In the genomic region with DNA sequence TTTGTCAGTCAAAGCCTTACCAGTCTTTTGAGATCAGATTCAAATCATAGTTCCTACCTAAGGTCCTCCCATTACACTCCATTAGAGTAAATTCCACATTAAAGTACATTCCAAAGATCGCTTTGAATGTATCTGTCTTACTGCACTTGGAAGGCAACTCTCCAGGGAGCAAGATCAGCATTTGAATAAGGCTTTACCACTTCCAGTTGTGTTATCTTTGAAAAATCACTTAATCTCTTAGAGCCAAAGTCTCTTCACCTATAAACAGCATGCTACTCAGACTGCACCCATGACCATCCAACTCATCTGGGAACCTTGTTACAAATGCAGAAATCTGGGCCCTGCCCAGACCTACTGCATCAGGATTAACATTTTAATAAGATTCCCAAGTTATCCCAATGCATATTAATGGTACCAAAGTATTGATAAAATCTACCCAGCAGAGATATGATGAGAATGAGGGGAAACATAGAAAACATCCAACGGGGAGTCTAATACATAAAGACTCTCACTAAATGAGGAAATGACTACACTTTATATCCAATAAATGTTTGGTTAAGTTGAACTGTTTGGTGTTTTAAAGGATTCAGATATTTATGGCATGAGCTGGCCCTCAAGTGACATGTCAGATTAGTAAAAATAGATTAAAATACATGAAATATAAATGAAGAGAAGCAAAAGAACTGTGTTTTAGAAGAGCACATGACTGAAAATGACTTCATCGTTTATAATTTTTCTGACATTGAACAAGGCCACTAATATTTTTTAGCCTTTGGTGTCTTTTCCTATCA, we compare ENCODE assay signal across 12 cellular contexts.
DNase-seq lines count a peak whose midpoint lies in the region; ATAC-seq and TF ChIP-seq lines count a peak whose summit lies in the region.
"Had no signal": no experiment of that assay in that cellular context is flagged by ENCODE, and none has a peak within 500 bp of the region (broad histone marks: within the 10 kb centered on the region; RNA-seq: fewer than 3 reads in every experiment).

No MANE protein-coding gene starts in this region.

- H3K4me3 Mint-ChIP-seq in activated T-helper 17 cell treated with anti-CD3 and anti-CD28 coated beads, Interleukin-2, amount 50 U/mL, for 72 hours, result peak overlapping the region; percentile 42
- H3K4me3 Mint-ChIP-seq in stimulated activated effector memory CD8-positive, alpha-beta T cell treated with anti-CD3 and anti-CD28 coated beads, Interleukin-12 subunit alpha, Interleukin-12 subunit beta, amount 100 ng/mL, for 72 hours, result peak overlapping the region; percentile 6
- H3K4me3 Mint-ChIP-seq: activated naive CD4-positive, alpha-beta T cell treated with anti-CD3 and anti-CD28 coated beads for 36 hours; effector memory CD8-positive, alpha-beta T cell had no signal

- H3K9me3 Mint-ChIP-seq in activated T-helper 17 cell treated with anti-CD3 and anti-CD28 coated beads, Interleukin-2, amount 50 U/mL, for 72 hours, result no peaks in the 10 kb centered on the region
- H3K9me3 Mint-ChIP-seq in stimulated activated effector memory CD8-positive, alpha-beta T cell treated with anti-CD3 and anti-CD28 coated beads, Interleukin-12 subunit alpha, Interleukin-12 subunit beta, amount 100 ng/mL, for 72 hours, result no peaks in the 10 kb centered on the region
- H3K9me3 Mint-ChIP-seq: activated naive CD4-positive, alpha-beta T cell treated with anti-CD3 and anti-CD28 coated beads for 36 hours; effector memory CD8-positive, alpha-beta T cell had no signal

- WGBS in gastroesophageal sphincter (ENCODE audit: low coverage in 1 of 2), 2 donors, result 38 to 58% methylated on average over 3 of the region's 3 CpGs

- H3K27me3 Mint-ChIP-seq in activated T-helper 17 cell treated with anti-CD3 and anti-CD28 coated beads, Interleukin-2, amount 50 U/mL, for 72 hours, result no peaks in the 10 kb centered on the region
- H3K27me3 Mint-ChIP-seq: effector memory CD8-positive, alpha-beta T cell had no signal

- TF ChIP-seq EP300 in gastroesophageal sphincter (IDR thresholded peaks at IDR 0.05), result no peak

- H3K4me3 ChIP-seq in HAP-1 (no peak overlapping the region), gastroesophageal sphincter (no peak overlapping the region)
- H3K4me3 ChIP-seq: SK-N-MC had no signal

- peak; percentile 74 to 98 for DNase-seq in HAP-1 (ENCODE audit: low spot score in 2 of 2)
- DNase-seq in stimulated activated effector memory CD8-positive, alpha-beta T cell treated with anti-CD3 and anti-CD28 coated beads, Interleukin-12 subunit alpha, Interleukin-12 subunit beta, amount 100 ng/mL, for 72 hours (ENCODE audit: low spot score in 2 of 2), result no peak
- no peak for DNase-seq in NCI-H69 (lab: John Stamatoyannopoulos, UW)
- no peak for DNase-seq in activated CD8-positive, alpha-beta memory T cell treated with anti-CD3 and anti-CD28 coated beads, Interleukin-2, amount 50 U/mL, for 4 hours
- DNase-seq: activated naive CD4-positive, alpha-beta T cell treated with anti-CD3 and anti-CD28 coated beads for 36 hours; C1 segment of cervical spinal cord; effector memory CD8-positive, alpha-beta T cell; NCI-H1092 treated with DMSO at 0.1 percent for 48 hours had no signal

- H3K27me3 ChIP-seq in HAP-1 (ENCODE audit: low read depth) (no peaks in the 10 kb centered on the region), gastroesophageal sphincter (no peaks in the 10 kb centered on the region)

- no peaks in the 10 kb centered on the region for H3K36me3 Mint-ChIP-seq in activated T-helper 17 cell treated with anti-CD3 and anti-CD28 coated beads, Interleukin-2, amount 50 U/mL, for 72 hours (ENCODE audit: low read depth)
- H3K36me3 Mint-ChIP-seq in stimulated activated effector memory CD8-positive, alpha-beta T cell treated with anti-CD3 and anti-CD28 coated beads, Interleukin-12 subunit alpha, Interleukin-12 subunit beta, amount 100 ng/mL, for 72 hours, result no peaks in the 10 kb centered on the region

- H3K27ac Mint-ChIP-seq in activated T-helper 17 cell treated with anti-CD3 and anti-CD28 coated beads, Interleukin-2, amount 50 U/mL, for 72 hours, result peak overlapping the region; percentile 34
- no peak overlapping the region for H3K27ac Mint-ChIP-seq in stimulated activated effector memory CD8-positive, alpha-beta T cell treated with anti-CD3 and anti-CD28 coated beads, Interleukin-12 subunit alpha, Interleukin-12 subunit beta, amount 100 ng/mL, for 72 hours
- H3K27ac Mint-ChIP-seq: activated naive CD4-positive, alpha-beta T cell treated with anti-CD3 and anti-CD28 coated beads for 36 hours had no signal

- no peak for TF ChIP-seq POLR2A in gastroesophageal sphincter (IDR thresholded peaks at IDR 0.05)

- H3K4me1 Mint-ChIP-seq in activated T-helper 17 cell treated with anti-CD3 and anti-CD28 coated beads, Interleukin-2, amount 50 U/mL, for 72 hours, result peaks cover 51% of the 10 kb centered on the region
- H3K4me1 Mint-ChIP-seq in stimulated activated effector memory CD8-positive, alpha-beta T cell treated with anti-CD3 and anti-CD28 coated beads, Interleukin-12 subunit alpha, Interleukin-12 subunit beta, amount 100 ng/mL, for 72 hours, result peaks cover 57% of the 10 kb centered on the region

- peaks cover 48% of the 10 kb centered on the region for H3K4me1 ChIP-seq in HAP-1
- H3K4me1 ChIP-seq in gastroesophageal sphincter, result peaks cover 18 to 76% (median 21%) of the 10 kb centered on the region in 3 donors

- H3K27ac ChIP-seq in gastroesophageal sphincter, result peak overlapping the region in 3 of 4 donors; percentile 56 to 62 (median 60)
- H3K27ac ChIP-seq: SK-N-MC had no signal

- no peaks in the 10 kb centered on the region for H3K9me3 ChIP-seq in HAP-1
- no peaks in the 10 kb centered on the region for H3K9me3 ChIP-seq in gastroesophageal sphincter

- TF ChIP-seq CTCF in gastroesophageal sphincter (IDR thresholded peaks at IDR 0.05), result no peak

- in situ Hi-C loops in HAP-1 (cut with MboI; ENCODE audit: low sequenced_read_pairs), result no loop called here

- no peak for ATAC-seq in activated T-helper 17 cell treated with anti-CD3 and anti-CD28 coated beads, Interleukin-2, amount 50 U/mL, for 72 hours (replicated peaks)
- ATAC-seq in gastroesophageal sphincter (no peak), GM21737 (IDR thresholded peaks at IDR 0.05; ENCODE audit: unreplicated experiment) (no peak)
- no peak for ATAC-seq in stimulated activated effector memory CD8-positive, alpha-beta T cell treated with anti-CD3 and anti-CD28 coated beads, Interleukin-12 subunit alpha, Interleukin-12 subunit beta, amount 100 ng/mL, for 72 hours
- ATAC-seq: effector memory CD8-positive, alpha-beta T cell had no signal

- H3K36me3 ChIP-seq in HAP-1 (replicated peaks) (no peaks in the 10 kb centered on the region), gastroesophageal sphincter (no peaks in the 10 kb centered on the region)

Comparison
In these comparisons a context has a peak if more than half of its experiments do, and no peak if none do; other contexts are left out.
1. DNase-seq: peak in HAP-1 (2 of 2); none in stimulated activated effector memory CD8-positive, alpha-beta T cell treated with anti-CD3 and anti-CD28 coated beads, Interleukin-12 subunit alpha, Interleukin-12 subunit beta, amount 100 ng/mL, for 72 hours (0 of 2), NCI-H69 (single experiment) and activated CD8-positive, alpha-beta memory T cell treated with anti-CD3 and anti-CD28 coated beads, Interleukin-2, amount 50 U/mL, for 4 hours (single experiment).